12 cellular contexts compared by ENCODE assay signal in genomic region chr5:35136386-35136785, GRCh38.
DNase-seq lines count a peak whose midpoint lies in the region; ATAC-seq and TF ChIP-seq lines count a peak whose summit lies in the region.
"Had no signal": no experiment of that assay in that cellular context is flagged by ENCODE, and none has a peak within 500 bp of the region (broad histone marks: within the 10 kb centered on the region; RNA-seq: fewer than 3 reads in every experiment).

No MANE protein-coding gene starts in this region.

- no peak for TF ChIP-seq CTCF in mammary epithelial cell (conservative IDR thresholded peaks at IDR 0.05 in 1 of 2, IDR thresholded peaks at IDR 0.05 in 1 of 2; ENCODE audit: extremely low read depth in 1 of 2, insufficient read depth in 1 of 2, low read depth in 1 of 2, low read length in 2 of 2)

- ATAC-seq in activated CD4-positive, alpha-beta T cell treated with anti-CD3 and anti-CD28 coated beads for 36 hours, result peak; percentile 92
- ATAC-seq in HG03457 (IDR thresholded peaks at IDR 0.05; ENCODE audit: unreplicated experiment), result no peak

- H3K9me3 ChIP-seq in mammary epithelial cell (replicated peaks; ENCODE audit: insufficient read depth, low read length), result peaks cover 2% of the 10 kb centered on the region

- H3K9ac ChIP-seq in mammary epithelial cell (ENCODE audit: insufficient read depth, low read length), result no peak overlapping the region

- dilution Hi-C loops in mammary epithelial cell (cut with HindIII; ENCODE audit: low sequenced_read_pairs), result no loop called here

- no peaks in the 10 kb centered on the region for H3K79me2 ChIP-seq in mammary epithelial cell (ENCODE audit: insufficient read depth, low read length)

- H4K20me1 ChIP-seq in mammary epithelial cell (ENCODE audit: insufficient read depth, low read length), result no peaks in the 10 kb centered on the region

- H3K27me3 ChIP-seq in mammary epithelial cell (ENCODE audit: insufficient read depth, low read length), result no peaks in the 10 kb centered on the region

- H3K36me3 Mint-ChIP-seq in activated CD4-positive, alpha-beta T cell treated with anti-CD3 and anti-CD28 coated beads for 36 hours (ENCODE audit: low read depth), result no peaks in the 10 kb centered on the region
- no peaks in the 10 kb centered on the region for H3K36me3 Mint-ChIP-seq in activated CD4-positive, alpha-beta T cell treated with anti-CD3 and anti-CD28 coated beads, Interleukin-2, amount 10 ng/mL, durations not matched to agents 24 days and 14 days (ENCODE audit: low read depth)
- H3K36me3 Mint-ChIP-seq: IgD-negative memory B cell had no signal

- H3K4me2 ChIP-seq in mammary epithelial cell (ENCODE audit: insufficient read depth, low read depth, low read length), result no peak overlapping the region

- no peak overlapping the region for H3K27ac Mint-ChIP-seq in activated CD4-positive, alpha-beta T cell treated with anti-CD3 and anti-CD28 coated beads for 36 hours
- no peak overlapping the region for H3K27ac Mint-ChIP-seq in activated CD4-positive, alpha-beta T cell treated with anti-CD3 and anti-CD28 coated beads, Interleukin-2, amount 10 ng/mL, durations not matched to agents 24 days and 14 days
- H3K27ac Mint-ChIP-seq: activated B cell treated with CpG ODN at 0.5 μM for 24 hours, IgD-negative memory B cell had no signal

- peaks cover 52% of the 10 kb centered on the region for H3K27me3 Mint-ChIP-seq in activated CD4-positive, alpha-beta T cell treated with anti-CD3 and anti-CD28 coated beads for 36 hours
- H3K27me3 Mint-ChIP-seq in activated CD4-positive, alpha-beta T cell treated with anti-CD3 and anti-CD28 coated beads, Interleukin-2, amount 10 ng/mL, durations not matched to agents 24 days and 14 days, result peaks cover 20% of the 10 kb centered on the region

- no peak overlapping the region for H3K4me3 Mint-ChIP-seq in activated CD4-positive, alpha-beta T cell treated with anti-CD3 and anti-CD28 coated beads for 36 hours
- H3K4me3 Mint-ChIP-seq in activated CD4-positive, alpha-beta T cell treated with anti-CD3 and anti-CD28 coated beads, Interleukin-2, amount 10 ng/mL, durations not matched to agents 24 days and 14 days, result no peak overlapping the region
- H3K4me3 Mint-ChIP-seq: activated B cell treated with CpG ODN at 0.5 μM for 24 hours, IgD-negative memory B cell had no signal

- no peak overlapping the region for H3K4me3 ChIP-seq in mammary epithelial cell (replicated peaks in 1 of 3; ENCODE audit: insufficient read depth in 1 of 3, low read depth in 2 of 3, low read length in 3 of 3)

- POLR2A ChIA-PET in activated CD4-positive, alpha-beta T cell treated with anti-CD3 and anti-CD28 coated beads for 36 hours (lab: Charles Lee), result no interaction called here

- H3K4me1 ChIP-seq in mammary epithelial cell (ENCODE audit: insufficient read depth, low read length), result no peaks in the 10 kb centered on the region

- no peaks in the 10 kb centered on the region for H3K36me3 ChIP-seq in mammary epithelial cell (ENCODE audit: insufficient read depth, low read length)

- H3K27ac ChIP-seq in mammary epithelial cell (ENCODE audit: insufficient read depth, low read depth, low read length), result no peak overlapping the region

- in situ Hi-C loops in mammary epithelial cell (cut with MboI; ENCODE audit: low sequenced_read_pairs in 2 of 2), result no loop called here

- CTCF ChIA-PET in activated CD4-positive, alpha-beta T cell treated with anti-CD3 and anti-CD28 coated beads for 36 hours (lab: Charles Lee), result no interaction called here
- CTCF ChIA-PET in mammary epithelial cell (lab: Charles Lee; ENCODE audit: low non-redundant PET), result no interaction called here

- H3K9me3 Mint-ChIP-seq in activated CD4-positive, alpha-beta T cell treated with anti-CD3 and anti-CD28 coated beads for 36 hours (ENCODE audit: low read depth), result no peaks in the 10 kb centered on the region
- no peaks in the 10 kb centered on the region for H3K9me3 Mint-ChIP-seq in activated CD4-positive, alpha-beta T cell treated with anti-CD3 and anti-CD28 coated beads, Interleukin-2, amount 10 ng/mL, durations not matched to agents 24 days and 14 days
- H3K9me3 Mint-ChIP-seq: activated B cell treated with CpG ODN at 0.5 μM for 24 hours, IgD-negative memory B cell had no signal

- whole genome bisulfite sequencing in mammary epithelial cell (ENCODE audit: low coverage, missing lambda C conversion rate), result 90% methylated on average over 2 of the region's 4 CpGs

- no peak overlapping the region for H2AFZ ChIP-seq in mammary epithelial cell (ENCODE audit: low read depth, low read length)

- peak; percentile 55 for DNase-seq in activated CD4-positive, alpha-beta T cell treated with anti-CD3 and anti-CD28 coated beads for 36 hours
- no peak for DNase-seq in activated CD4-positive, alpha-beta T cell treated with anti-CD3 and anti-CD28 coated beads, Interleukin-2, amount 10 ng/mL, durations not matched to agents 24 days and 14 days
- DNase-seq in HT-29 (ENCODE audit: low spot score) (peak; percentile 13), mammary epithelial cell (peak; percentile 65), renal cortical epithelial cell (ENCODE audit: low read depth) (peak; percentile 84), SHP77 treated with DMSO at 0.1 percent for 48 hours (lab: John Stamatoyannopoulos, UW) (no peak), mesenteric fat pad (ENCODE audit: low spot score) (no peak)
- DNase-seq: activated B cell treated with CpG ODN at 0.5 μM for 24 hours, AML-193, caudate nucleus had no signal

- peaks cover 12% of the 10 kb centered on the region for H3K4me1 Mint-ChIP-seq in activated CD4-positive, alpha-beta T cell treated with anti-CD3 and anti-CD28 coated beads for 36 hours
- H3K4me1 Mint-ChIP-seq in activated CD4-positive, alpha-beta T cell treated with anti-CD3 and anti-CD28 coated beads, Interleukin-2, amount 10 ng/mL, durations not matched to agents 24 days and 14 days, result no peaks in the 10 kb centered on the region
- H3K4me1 Mint-ChIP-seq: activated B cell treated with CpG ODN at 0.5 μM for 24 hours, IgD-negative memory B cell had no signal

- intact Hi-C loops in activated CD4-positive, alpha-beta T cell treated with anti-CD3 and anti-CD28 coated beads for 36 hours (cut with DNase I, micrococcal nuclease), result no loop called here
- intact Hi-C loops in activated CD4-positive, alpha-beta T cell treated with anti-CD3 and anti-CD28 coated beads, Interleukin-2, amount 10 ng/mL, durations not matched to agents 24 days and 14 days (cut with micrococcal nuclease), result no loop called here
- intact Hi-C loops in mammary epithelial cell (cut with micrococcal nuclease), result no loop called here

- no TSS peak for BruUV-seq in mammary epithelial cell (replicated peaks; lab: Mats Ljungman, UMichigan)

Comparison
In these comparisons a context has a peak if more than half of its experiments do, and no peak if none do; other contexts are left out.
1. DNase-seq: peak in activated CD4-positive, alpha-beta T cell treated with anti-CD3 and anti-CD28 coated beads for 36 hours (single experiment), HT-29 (single experiment), mammary epithelial cell (single experiment) and renal cortical epithelial cell (single experiment); none in activated CD4-positive, alpha-beta T cell treated with anti-CD3 and anti-CD28 coated beads, Interleukin-2, amount 10 ng/mL, durations not matched to agents 24 days and 14 days (single experiment), SHP77 treated with DMSO at 0.1 percent for 48 hours (single experiment) and mesenteric fat pad (single experiment).